Comparison of ENCODE assay signal across 13 cellular contexts in the genomic region with DNA sequence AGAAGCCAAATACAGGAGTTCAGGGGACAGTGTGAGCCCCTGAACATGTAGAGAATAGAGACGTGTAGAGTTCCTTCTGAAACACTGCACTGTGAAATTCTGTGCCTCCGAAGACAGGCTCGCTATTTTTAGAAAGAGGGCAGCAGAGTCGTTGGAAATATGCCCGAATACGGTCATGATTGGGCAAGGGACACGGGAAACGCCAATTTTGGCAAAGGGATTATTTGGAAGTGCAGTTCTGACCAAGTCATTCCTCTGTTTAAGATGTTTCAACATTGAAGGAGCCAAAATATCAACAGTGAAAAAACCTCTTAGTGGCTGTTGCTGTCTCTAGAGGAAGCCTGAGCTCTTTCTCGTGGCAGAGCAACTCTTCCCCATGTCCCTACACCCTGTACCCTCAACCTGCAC. TPM values are rescaled to one million over a fixed set of nuclear protein-coding genes. Genes with fewer than 3 reads are reported as not detected.
A peak's percentile ranks its signal among the peaks of the same experiment; 100 is the strongest.
DNase-seq lines count a peak whose midpoint lies in the region; TF ChIP-seq lines count a peak whose summit lies in the region.
"Had no signal": no experiment of that assay in that cellular context is flagged by ENCODE, and none has a peak within 500 bp of the region (broad histone marks: within the 10 kb centered on the region; RNA-seq: fewer than 3 reads in every experiment).

No MANE protein-coding gene starts in this region.

- no peaks in the 10 kb centered on the region for H3K9me3 Mint-ChIP-seq in MCF 10A (ENCODE audit: unreplicated experiment)
- H3K9me3 Mint-ChIP-seq: activated CD4-positive, alpha-beta memory T cell treated with anti-CD3 and anti-CD28 coated beads, Interleukin-2, amount 10 ng/mL, durations not matched to agents 7 days and 5 days; dendritic cell treated with granulocyte-macrophage colony-stimulating factor and Interleukin-4, amounts not matched to agents 40 ng/mL and 50 ng/mL, for 4 days had no signal

- H3K4me1 Mint-ChIP-seq in MCF 10A (ENCODE audit: insufficient read depth, unreplicated experiment): peaks cover 19% of the 10 kb centered on the region

- dilution Hi-C loops in mammary epithelial cell (cut with HindIII; ENCODE audit: low sequenced_read_pairs): loop anchor here (5.0 kb wide), 1 partner anchor 91 kb away; no protein-coding TSS in a partner anchor

- CTCF ChIA-PET in MCF 10A (lab: Yijun Ruan, JAX): interaction anchor here (0.5 to 1.5 kb wide), 9 partner anchors 10 to 277 kb away, joined by 3 to 4 read pairs (median 3); no protein-coding TSS in a partner anchor
- CTCF ChIA-PET in mammary epithelial cell (lab: Charles Lee; ENCODE audit: low non-redundant PET): interaction anchor here (0.6 to 0.7 kb wide), 2 partner anchors 12 to 61 kb away, joined by 4 to 6 read pairs; no protein-coding TSS in a partner anchor

- H3K27me3 Mint-ChIP-seq in MCF 10A (ENCODE audit: insufficient read depth, unreplicated experiment): peaks cover 86% of the 10 kb centered on the region

- WGBS in mammary epithelial cell (ENCODE audit: low coverage, missing lambda C conversion rate): 4% methylated on average over 8 of the region's 9 CpGs
- WGBS in esophagus, 2 donors: 15 to 19% methylated on average over 9 of the region's 9 CpGs

- intact Hi-C loops in MCF 10A (cut with micrococcal nuclease) (no loop called here), mammary epithelial cell (cut with micrococcal nuclease) (no loop called here), uterus (cut with DNase I; ENCODE audit: low total_unique reads) (no loop called here)

- peak; percentile 41 to 58 for TF ChIP-seq POLR2A in uterus (IDR thresholded peaks at IDR 0.05)

- peak; percentile 89 for DNase-seq in MCF 10A (ENCODE audit: unreplicated experiment)
- DNase-seq in mammary epithelial cell: no peak
- DNase-seq in uterus: peak; percentile 81 to 83
- DNase-seq in COLO829 (ENCODE audit: low spot score): no peak
- no peak for DNase-seq in NCI-H1092 treated with DMSO at 0.1 percent for 48 hours (lab: John Stamatoyannopoulos, UW)
- DNase-seq in NCI-H2171 (lab: John Stamatoyannopoulos, UW): no peak
- DNase-seq: activated CD4-positive, alpha-beta memory T cell treated with anti-CD3 and anti-CD28 coated beads, Interleukin-2, amount 10 ng/mL, durations not matched to agents 7 days and 5 days; MM.1S; OCI-M1 had no signal

- H3K27ac ChIP-seq in mammary epithelial cell (ENCODE audit: insufficient read depth, low read depth, low read length) (no peak overlapping the region), esophagus (ENCODE audit: low read depth in 2 of 2, low read length in 1 of 2) (peak overlapping the region; percentile 60 to 86), muscle layer of duodenum (ENCODE audit: low read length) (peak overlapping the region; percentile 89), uterus (peak overlapping the region; percentile 77 to 80)
- H3K27ac ChIP-seq: BLaER1 had no signal

- H3K36me3 Mint-ChIP-seq in MCF 10A (ENCODE audit: insufficient read depth, unreplicated experiment): peaks cover 10% of the 10 kb centered on the region

- H3K36me3 ChIP-seq in mammary epithelial cell (ENCODE audit: insufficient read depth, low read length) (no peaks in the 10 kb centered on the region), esophagus (ENCODE audit: control insufficient read depth in 2 of 2, insufficient read depth in 2 of 2, low read length in 1 of 2) (no peaks in the 10 kb centered on the region), muscle layer of duodenum (ENCODE audit: control insufficient read depth in 1 of 2, insufficient read depth in 2 of 2, low read length in 2 of 2) (no peaks in the 10 kb centered on the region), uterus (no peaks in the 10 kb centered on the region)
- H3K36me3 ChIP-seq: BLaER1 had no signal

- POLR2A ChIA-PET in MCF 10A (lab: Yijun Ruan, JAX): interaction anchor here (1.0 kb wide), 2 partner anchors 9 to 11 kb away, joined by 3 to 4 read pairs; a partner anchor contains a TSS

- H3K9me3 ChIP-seq in mammary epithelial cell (replicated peaks; ENCODE audit: insufficient read depth, low read length): no peaks in the 10 kb centered on the region
- H3K9me3 ChIP-seq in esophagus (ENCODE audit: control insufficient read depth in 2 of 2, insufficient read depth in 1 of 2, low read depth in 1 of 2, low read length in 1 of 2): no peaks in the 10 kb centered on the region
- H3K9me3 ChIP-seq in muscle layer of duodenum (ENCODE audit: control insufficient read depth in 1 of 2, low read length in 2 of 2): no peaks in the 10 kb centered on the region
- H3K9me3 ChIP-seq in uterus: no peaks in the 10 kb centered on the region
- H3K9me3 ChIP-seq: BLaER1 had no signal

- H3K27me3 ChIP-seq in mammary epithelial cell (ENCODE audit: insufficient read depth, low read length) (peaks cover 2% of the 10 kb centered on the region), esophagus (ENCODE audit: control insufficient read depth in 1 of 2, insufficient read depth in 2 of 2, low read length in 2 of 2) (no peaks in the 10 kb centered on the region), muscle layer of duodenum (ENCODE audit: low read depth, low read length) (no peaks in the 10 kb centered on the region), uterus (no peaks in the 10 kb centered on the region)
- H3K27me3 ChIP-seq: BLaER1 had no signal

- H3K4me1 ChIP-seq in mammary epithelial cell (ENCODE audit: insufficient read depth, low read length) (peaks cover 4% of the 10 kb centered on the region), esophagus (ENCODE audit: control insufficient read depth in 2 of 2, insufficient read depth in 2 of 2, low read length in 1 of 2) (peaks cover 5 to 8% of the 10 kb centered on the region in 2 donors), muscle layer of duodenum (ENCODE audit: control insufficient read depth in 1 of 2, insufficient read depth in 2 of 2, low read length in 2 of 2) (peaks cover 11 to 15% of the 10 kb centered on the region in 2 donors), uterus (peaks cover 0 to 10% of the 10 kb centered on the region in 2 donors)

- H3K27ac Mint-ChIP-seq in MCF 10A (ENCODE audit: low read depth, unreplicated experiment): peak overlapping the region; percentile 88
- H3K27ac Mint-ChIP-seq: activated CD4-positive, alpha-beta memory T cell treated with anti-CD3 and anti-CD28 coated beads, Interleukin-2, amount 10 ng/mL, durations not matched to agents 7 days and 5 days; dendritic cell treated with granulocyte-macrophage colony-stimulating factor and Interleukin-4, amounts not matched to agents 40 ng/mL and 50 ng/mL, for 4 days had no signal

- no peak overlapping the region for H3K4me3 Mint-ChIP-seq in MCF 10A (ENCODE audit: unreplicated experiment)
- H3K4me3 Mint-ChIP-seq: activated CD4-positive, alpha-beta memory T cell treated with anti-CD3 and anti-CD28 coated beads, Interleukin-2, amount 10 ng/mL, durations not matched to agents 7 days and 5 days; dendritic cell treated with granulocyte-macrophage colony-stimulating factor and Interleukin-4, amounts not matched to agents 40 ng/mL and 50 ng/mL, for 4 days had no signal

- no peak overlapping the region for H3K9ac ChIP-seq in mammary epithelial cell (ENCODE audit: insufficient read depth, low read length)
- H3K9ac ChIP-seq: BLaER1 had no signal

- no peaks in the 10 kb centered on the region for H3K79me2 ChIP-seq in mammary epithelial cell (ENCODE audit: insufficient read depth, low read length)

- H3K4me3 ChIP-seq in mammary epithelial cell (replicated peaks in 1 of 3; ENCODE audit: insufficient read depth in 1 of 3, low read depth in 2 of 3, low read length in 3 of 3) (no peak overlapping the region), esophagus (ENCODE audit: low read depth in 1 of 2, low read length in 2 of 2) (no peak overlapping the region), muscle layer of duodenum (ENCODE audit: low read depth in 1 of 2, low read length in 2 of 2) (peak overlapping the region in 1 of 2 donors; percentile 5), uterus (no peak overlapping the region)
- H3K4me3 ChIP-seq: BLaER1 had no signal

- H3K4me2 ChIP-seq in mammary epithelial cell (ENCODE audit: insufficient read depth, low read depth, low read length): no peak overlapping the region
- H3K4me2 ChIP-seq: BLaER1 had no signal

- no peak for TF ChIP-seq CTCF in MCF 10A (IDR thresholded peaks at IDR 0.05; ENCODE audit: unreplicated experiment)
- TF ChIP-seq CTCF in mammary epithelial cell (conservative IDR thresholded peaks at IDR 0.05 in 1 of 2, IDR thresholded peaks at IDR 0.05 in 1 of 2; ENCODE audit: extremely low read depth in 1 of 2, insufficient read depth in 1 of 2, low read depth in 1 of 2, low read length in 2 of 2): peak in 1 of 2 donors; percentile 19
- TF ChIP-seq CTCF in uterus (IDR thresholded peaks at IDR 0.05): peak in 1 of 4 experiments; percentile 31

- in situ Hi-C loops in mammary epithelial cell (cut with MboI; ENCODE audit: low sequenced_read_pairs in 2 of 2): no loop called here

- no peaks in the 10 kb centered on the region for H4K20me1 ChIP-seq in mammary epithelial cell (ENCODE audit: insufficient read depth, low read length)
- H4K20me1 ChIP-seq: BLaER1 had no signal

- H2AFZ ChIP-seq in mammary epithelial cell (ENCODE audit: low read depth, low read length): no peak overlapping the region

- BruUV-seq in MCF 10A (replicated peaks; lab: Mats Ljungman, UMichigan): no TSS peak
- no TSS peak for BruUV-seq in mammary epithelial cell (replicated peaks; lab: Mats Ljungman, UMichigan)

RNA-seq across cellular contexts. Expression of a gene that starts 9.5 kb away (rescaled TPM):
- 22.9 and 42.1 TPM in 2 replicates for total RNA-seq in MCF 10A (2022)
- 10 to 100 TPM; 32.3 to 55.7 TPM for total RNA-seq in mammary epithelial cell
- 17.2 TPM for polyA plus RNA-seq in mammary epithelial cell
- 49.3 TPM for polyA minus RNA-seq in mammary epithelial cell
- polyA plus RNA-seq in esophagus: 1 to 10 TPM; 6.4 to 8.5 TPM
- 100 to 1,000 TPM in 1 of 4 donors, 10 to 100 TPM in 3; 11.0 to 145 (median 56.4) TPM for total RNA-seq in uterus

RNA-seq across cellular contexts. Expression of a gene that starts 37.6 kb away (rescaled TPM):
- total RNA-seq in MCF 10A (2022) (0.93 and 0.96 TPM in 2 replicates), mammary epithelial cell (1 to 10 TPM; 1.3 to 3.5 TPM), uterus (10 to 100 TPM in 2 of 4 donors, 1 to 10 TPM in 2; 1.8 to 24.1 (median 10.0) TPM)
- polyA plus RNA-seq in mammary epithelial cell (1.1 TPM), esophagus (under 1 TPM; 0.28 to 0.73 TPM)
- polyA minus RNA-seq in mammary epithelial cell: 2.9 TPM

Comparison
In these comparisons a context has a peak if more than half of its experiments do, and no peak if none do; other contexts are left out.
1. DNase-seq: peak in MCF 10A (single experiment) and uterus (2 of 2); none in mammary epithelial cell (single experiment), COLO829 (single experiment), NCI-H1092 treated with DMSO at 0.1 percent for 48 hours (single experiment) and NCI-H2171 (single experiment).